ENCODE assay signal across 14 cellular contexts in the genomic region with DNA sequence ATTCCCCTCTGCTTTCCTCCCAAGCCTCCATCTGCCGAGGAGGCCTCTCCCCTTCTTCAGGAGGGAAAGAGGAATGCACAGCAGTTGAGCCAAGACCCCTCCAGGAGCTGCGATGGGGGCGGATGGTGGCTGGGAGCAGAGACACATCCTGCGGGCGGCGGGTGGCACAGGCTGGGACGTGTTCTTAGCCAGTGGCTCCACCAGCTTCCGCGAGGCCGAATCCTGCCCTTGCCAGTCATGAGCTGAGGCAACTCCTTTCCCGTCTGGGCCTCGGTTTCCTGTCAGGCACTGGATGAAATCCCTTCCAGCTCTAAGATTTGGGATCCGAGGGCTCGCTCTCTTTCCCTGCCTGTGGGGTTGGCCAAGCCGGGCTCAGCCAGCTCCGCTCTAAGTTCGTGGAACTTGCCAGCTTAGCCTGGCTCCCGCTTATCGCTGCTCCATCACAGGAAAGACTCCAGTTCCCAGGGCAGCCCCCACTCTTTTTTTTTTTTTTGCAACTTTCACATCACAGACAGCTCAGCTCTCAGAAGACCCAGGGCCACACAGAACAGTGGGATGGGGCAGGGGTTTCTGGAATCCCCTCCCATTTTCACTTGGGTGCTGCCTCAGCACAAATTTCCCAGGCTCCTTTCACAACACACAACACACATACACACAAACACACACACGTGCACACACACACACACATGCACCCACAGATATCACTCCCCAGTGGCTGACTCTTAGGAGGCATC. TPM values are rescaled to one million over a fixed set of nuclear protein-coding genes. Genes with fewer than 3 reads are reported as not detected.
DNase-seq lines count a peak whose midpoint lies in the region; ATAC-seq and TF ChIP-seq lines count a peak whose summit lies in the region.
"Had no signal": no experiment of that assay in that cellular context is flagged by ENCODE, and none has a peak within 500 bp of the region (broad histone marks: within the 10 kb centered on the region; RNA-seq: fewer than 3 reads in every experiment).

No MANE protein-coding gene starts in this region.

- H3K9ac ChIP-seq in IMR-90 (ENCODE audit: low read depth, low read length) (no peak overlapping the region), iPS-20b (ENCODE audit: low read depth, low read length) (no peak overlapping the region)

- POLR2A ChIA-PET in IMR-90 (lab: Charles Lee; ENCODE audit: unreplicated experiment): no interaction called here

- H2BK120ac ChIP-seq in IMR-90 (ENCODE audit: low read depth, low read length): no peak overlapping the region

- no peak overlapping the region for H3K4me2 ChIP-seq in IMR-90 (ENCODE audit: low read depth, low read length)

- peaks cover 39% of the 10 kb centered on the region for H3K27me3 ChIP-seq in IMR-90 (ENCODE audit: control insufficient read depth, insufficient read depth, low read length)
- H3K27me3 ChIP-seq in iPS-20b (ENCODE audit: insufficient read depth, low read length): peaks cover 8% of the 10 kb centered on the region; the same call in 1 of the 2 replicates
- H3K27me3 ChIP-seq in suprapubic skin: no peaks in the 10 kb centered on the region
- H3K27me3 ChIP-seq: cardiac muscle cell had no signal

- H3K36me3 ChIP-seq in IMR-90 (ENCODE audit: control insufficient read depth, insufficient read depth, low read length): no peaks in the 10 kb centered on the region
- no peaks in the 10 kb centered on the region for H3K36me3 ChIP-seq in iPS-20b (ENCODE audit: insufficient read depth, low read depth, low read length)
- no peaks in the 10 kb centered on the region for H3K36me3 ChIP-seq in suprapubic skin
- H3K36me3 ChIP-seq: cardiac muscle cell, neutrophil, tibial nerve had no signal

- CTCF ChIA-PET in IMR-90 (lab: Yijun Ruan, JAX): interaction anchor here (0.5 kb wide), 1 partner anchor 366 kb away, joined by 3 read pairs; no protein-coding TSS in a partner anchor

- H2AFZ ChIP-seq in IMR-90 (replicated peaks; ENCODE audit: low read length, poor library complexity): no peak overlapping the region

- no peak overlapping the region for H2BK5ac ChIP-seq in IMR-90 (ENCODE audit: low read depth, low read length, poor library complexity, severe bottlenecking)

- peaks cover 3% of the 10 kb centered on the region; the same call in 1 of the 2 replicates for H3K4me1 ChIP-seq in IMR-90 (ENCODE audit: control insufficient read depth, insufficient read depth, low read length)
- no peaks in the 10 kb centered on the region; the same call in 1 of the 2 replicates for H3K4me1 ChIP-seq in iPS-20b (ENCODE audit: insufficient read depth, low read length)
- H3K4me1 ChIP-seq in suprapubic skin: peaks cover 40% of the 10 kb centered on the region

- H4K5ac ChIP-seq in IMR-90 (ENCODE audit: low read depth, low read length): no peak overlapping the region

- dilution Hi-C loops in IMR-90 (cut with HindIII; ENCODE audit: low sequenced_read_pairs, unreplicated experiment): no loop called here

- no peak overlapping the region for H3K14ac ChIP-seq in IMR-90 (replicated peaks; ENCODE audit: low read depth, low read length)

- in situ Hi-C loops in IMR-90 (cut with MboI; ENCODE audit: low sequenced_read_pairs): no loop called here

- no peaks in the 10 kb centered on the region for H3K9me1 ChIP-seq in IMR-90 (ENCODE audit: insufficient read depth, low read length)

- H3K9me3 ChIP-seq in IMR-90 (ENCODE audit: control insufficient read depth, insufficient read depth, low read length) (no peaks in the 10 kb centered on the region), iPS-20b (ENCODE audit: insufficient read depth, low read depth, low read length) (no peaks in the 10 kb centered on the region), suprapubic skin (no peaks in the 10 kb centered on the region)
- H3K9me3 ChIP-seq: neutrophil, tibial nerve had no signal

- no peak overlapping the region for H3K23ac ChIP-seq in IMR-90 (ENCODE audit: low read depth, low read length)

- WGBS in IMR-90 (ENCODE audit: extremely low coverage in 2 of 2, insufficient read length in 1 of 2), 2 experiments: 87% methylated on average over 9 of the region's 20 CpGs; no CpG with 5 or more reads in 1 of the 2 experiments
- 20% methylated on average over 11 of the region's 20 CpGs for WGBS in suprapubic skin

- H3K27ac ChIP-seq in IMR-90 (ENCODE audit: insufficient read depth, low read length) (no peak overlapping the region), iPS-20b (ENCODE audit: low read length) (no peak overlapping the region), suprapubic skin (peak overlapping the region; percentile 70)
- H3K27ac ChIP-seq: cardiac muscle cell, neutrophil, VCaP had no signal

- no peak for TF ChIP-seq POLR2A in IMR-90 (IDR thresholded peaks at IDR 0.05; ENCODE audit: low read depth, low read length)
- TF ChIP-seq POLR2A in suprapubic skin (IDR thresholded peaks at IDR 0.05): no peak

- H2AK5ac ChIP-seq in IMR-90 (ENCODE audit: low read depth, low read length): no peak overlapping the region

- intact Hi-C loops in IMR-90 (cut with micrococcal nuclease): no loop called here

- no peak for TF ChIP-seq EP300 in suprapubic skin (IDR thresholded peaks at IDR 0.05)

- H4K91ac ChIP-seq in IMR-90 (ENCODE audit: insufficient read depth, low read depth, low read length): no peak overlapping the region

- no peak for ATAC-seq in IMR-90 (ENCODE audit: low read depth)

- no peak overlapping the region for H2AK9ac ChIP-seq in IMR-90 (replicated peaks; ENCODE audit: low read depth, low read length, poor library complexity)

- no peak for TF ChIP-seq CTCF in IMR-90 (conservative IDR thresholded peaks at IDR 0.05; ENCODE audit: low read depth, low read length)
- no peak for TF ChIP-seq CTCF in suprapubic skin (IDR thresholded peaks at IDR 0.05)

- no peak overlapping the region for H3K4ac ChIP-seq in IMR-90 (ENCODE audit: low read depth, low read length)

- H4K20me1 ChIP-seq in IMR-90 (ENCODE audit: insufficient read depth, low read length): no peaks in the 10 kb centered on the region

- H4K8ac ChIP-seq in IMR-90 (ENCODE audit: low read depth in 2 of 2, low read length in 2 of 2): no peak overlapping the region

- H3K4me3 ChIP-seq in IMR-90 (ENCODE audit: insufficient read depth, low read depth, low read length): no peak overlapping the region
- peak overlapping the region; percentile 50; the same call in 1 of the 2 replicates for H3K4me3 ChIP-seq in iPS-20b (ENCODE audit: low read length)
- H3K4me3 ChIP-seq in suprapubic skin: no peak overlapping the region
- H3K4me3 ChIP-seq: cardiac muscle cell, lung had no signal

- no peak for DNase-seq in IMR-90
- peak; percentile 28 for DNase-seq in dermis blood vessel endothelial cell
- no peak for DNase-seq in suprapubic skin (ENCODE audit: low spot score in 2 of 2)
- no peak for DNase-seq in EL
- no peak for DNase-seq in NCI-H2171 treated with DMSO at 0.1 percent for 48 hours (lab: John Stamatoyannopoulos, UW)
- DNase-seq in RPMI8226: no peak
- no peak for DNase-seq in SHP77 (lab: John Stamatoyannopoulos, UW)
- DNase-seq: activated gamma-delta T cell had no signal

- H3K56ac ChIP-seq in IMR-90 (ENCODE audit: extremely low read depth, insufficient read depth, low read length): no peak overlapping the region

- TF ChIP-seq RAD21 in IMR-90 (IDR thresholded peaks at IDR 0.05; ENCODE audit: low read length): no peak

- H2BK20ac ChIP-seq in IMR-90 (ENCODE audit: low read depth, low read length): no peak overlapping the region

- H2BK15ac ChIP-seq in IMR-90 (ENCODE audit: low read depth, low read length): no peak overlapping the region

- H3K79me1 ChIP-seq in IMR-90 (ENCODE audit: low read depth in 1 of 2, low read length in 2 of 2): no peaks in the 10 kb centered on the region

- no TSS peak for BruUV-seq in IMR-90 (replicated peaks; lab: Mats Ljungman, UMichigan)

- H3K18ac ChIP-seq in IMR-90 (ENCODE audit: low read depth, low read length): no peak overlapping the region

TF ChIP-seq in IMR-90, 13 proteins besides CTCF, POLR2A, EP300 and RAD21:
- TF ChIP-seq RCOR1 (IDR thresholded peaks at IDR 0.05; ENCODE audit: insufficient replicate concordance, low read length) (no peak), NFE2L2 (IDR thresholded peaks at IDR 0.05; ENCODE audit: low read depth, low read length) (no peak), MAFK (IDR thresholded peaks at IDR 0.05; ENCODE audit: low read depth, low read length) (0 out of 2 replicates have a peak, but pooled peaks have one; percentile 12)

RNA-seq across cellular contexts. Expression of a gene that starts 0.5 kb away (rescaled TPM):
- total RNA-seq in IMR-90 (2012; rRNA removed) (not detected in 2 replicates), dermis blood vessel endothelial cell (under 0.01 TPM in 1 of 2 replicates, not detected in the other), suprapubic skin (1 to 10 TPM; 1.5 to 2.3 (median 2.1) TPM)
- polyA plus RNA-seq in IMR-90 (2012; rRNA removed): 0.03 TPM in 1 of 2 replicates, not detected in the other
- polyA plus RNA-seq in IMR-90 (2012; cell fraction: cytosol; rRNA removed): 0.01 TPM in 2 replicates
- polyA plus RNA-seq in IMR-90 (2012; cell fraction: nucleus; rRNA removed; ENCODE audit: low replicate concordance): 0.01 TPM in 2 replicates
- polyA plus RNA-seq: cardiac muscle cell had no signal

RNA-seq across cellular contexts. Expression of a gene that starts 31.5 kb away (rescaled TPM):
- total RNA-seq in IMR-90 (2012; rRNA removed) (not detected in 2 replicates), dermis blood vessel endothelial cell (not detected in 2 replicates), suprapubic skin (10 to 100 TPM; 16.6 to 36.4 (median 27.8) TPM)
- polyA plus RNA-seq in IMR-90 (2012; rRNA removed): not detected in 2 replicates
- polyA plus RNA-seq in IMR-90 (2012; cell fraction: cytosol; rRNA removed): 0.02 TPM in 1 of 2 replicates, not detected in the other
- not detected in 2 replicates for polyA plus RNA-seq in IMR-90 (2012; cell fraction: nucleus; rRNA removed; ENCODE audit: low replicate concordance)
- total RNA-seq: cardiac muscle cell, tibial nerve had no signal
- polyA plus RNA-seq: cardiac muscle cell had no signal

Comparison
In these comparisons a context has a peak if more than half of its experiments do, and no peak if none do; other contexts are left out.
1. RNA of a gene that starts 31.5 kb away (total RNA-seq): 16.6 to 36.4 TPM in suprapubic skin; not detected in IMR-90 and not detected in dermis blood vessel endothelial cell; every median in the first group is over 10 times any median in the second.